In the genomic region with DNA sequence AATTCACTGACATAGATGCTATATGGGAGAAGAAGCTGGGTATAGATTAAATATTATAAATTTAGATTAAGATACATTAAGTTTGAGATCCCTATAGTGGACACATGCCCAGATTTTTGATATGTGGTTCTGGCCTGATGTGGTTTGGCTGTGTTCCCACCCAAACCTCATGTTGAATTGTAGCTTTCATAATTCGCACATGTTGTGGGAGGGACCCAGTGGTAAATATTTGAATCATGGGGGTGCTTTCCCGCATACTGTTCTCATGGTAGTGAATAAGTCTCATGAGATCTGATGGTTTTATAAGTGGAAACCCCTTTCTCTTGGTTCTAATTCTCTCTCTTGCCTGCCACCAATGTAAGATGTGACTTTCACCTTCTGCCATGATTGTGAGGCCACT, we compare ENCODE assay signal across 28 cellular contexts.
"Had no signal": no experiment of that assay in that cellular context is flagged by ENCODE, and none has a peak within 500 bp of the region (broad histone marks: within the 10 kb centered on the region; RNA-seq: fewer than 3 reads in every experiment).

No MANE protein-coding gene starts in this region.

- H3K36me3 Mint-ChIP-seq: activated CD4-positive, alpha-beta memory T cell treated with anti-CD3 and anti-CD28 coated beads for 36 hours; activated naive CD8-positive, alpha-beta T cell treated with anti-CD3 and anti-CD28 coated beads for 36 hours; memory B cell; neural progenitor cell had no signal

- ATAC-seq: gastrocnemius medialis, left colon, natural killer cell, T-helper 17 cell had no signal

- H3K9me3 Mint-ChIP-seq: activated CD4-positive, alpha-beta memory T cell treated with anti-CD3 and anti-CD28 coated beads for 36 hours; natural killer cell had no signal

- H3K4me3 ChIP-seq: adrenal gland, ascending aorta, gastrocnemius medialis, neural progenitor cell, right atrium auricular region, spleen, suprapubic skin, tibial nerve had no signal

- H3K36me3 ChIP-seq: adrenal gland, ascending aorta, brain microvascular endothelial cell, gastrocnemius medialis, neural progenitor cell, right atrium auricular region, spleen, suprapubic skin, tibial nerve had no signal

- H3K9ac ChIP-seq: neural progenitor cell had no signal

- H3K9me3 ChIP-seq: ascending aorta, gastrocnemius medialis, suprapubic skin, tibial nerve had no signal

- H3K27me3 ChIP-seq: adrenal gland, ascending aorta, brain microvascular endothelial cell, gastrocnemius medialis, neural progenitor cell, right atrium auricular region, spleen, suprapubic skin, tibial nerve had no signal

- H2AFZ ChIP-seq: neural progenitor cell had no signal

- H3K4me1 Mint-ChIP-seq: activated CD4-positive, alpha-beta T cell treated with anti-CD3 and anti-CD28 coated beads, Interleukin-2, amount 10 ng/mL, durations not matched to agents 24 days and 14 days; memory B cell; natural killer cell; neural progenitor cell; T-helper 17 cell had no signal

- H3K4me3 Mint-ChIP-seq: activated CD4-positive, alpha-beta memory T cell treated with anti-CD3 and anti-CD28 coated beads for 36 hours; activated CD4-positive, alpha-beta T cell treated with anti-CD3 and anti-CD28 coated beads, Interleukin-2, amount 10 ng/mL, durations not matched to agents 24 days and 14 days; activated naive CD4-positive, alpha-beta T cell treated with anti-CD3 and anti-CD28 coated beads for 36 hours; activated naive CD8-positive, alpha-beta T cell treated with anti-CD3 and anti-CD28 coated beads for 36 hours; activated T-helper 1 cell treated with anti-CD3 and anti-CD28 coated beads, Interleukin-12 subunit alpha, Interleukin-12 subunit beta, Interleukin-2, Interleukin-4 antibody, amounts not matched to agents 30 ng/mL and 10 ng/mL and 1 ng/mL, durations not matched to agents 14 hours and 24 hours and 36 hours; memory B cell; natural killer cell; neural progenitor cell; T-helper 17 cell had no signal

- H3K27me3 Mint-ChIP-seq: activated CD4-positive, alpha-beta memory T cell treated with anti-CD3 and anti-CD28 coated beads for 36 hours; activated CD4-positive, alpha-beta T cell treated with anti-CD3 and anti-CD28 coated beads, Interleukin-2, amount 10 ng/mL, durations not matched to agents 24 days and 14 days; activated naive CD8-positive, alpha-beta T cell treated with anti-CD3 and anti-CD28 coated beads for 36 hours; memory B cell; T-helper 17 cell had no signal

- H3K4me2 ChIP-seq: neural progenitor cell had no signal

- H3K27ac ChIP-seq: adrenal gland, ascending aorta, brain microvascular endothelial cell, gastrocnemius medialis, neural progenitor cell, right atrium auricular region, spleen, suprapubic skin, tibial nerve had no signal

- DNase-seq: activated CD4-positive, alpha-beta memory T cell treated with anti-CD3 and anti-CD28 coated beads for 36 hours; activated CD4-positive, alpha-beta T cell treated with anti-CD3 and anti-CD28 coated beads, Interleukin-2, amount 10 ng/mL, durations not matched to agents 24 days and 14 days; activated CD4-positive, CD25-positive, alpha-beta regulatory T cell treated with anti-CD3 and anti-CD28 coated beads, Interleukin-2, amount 50 U/mL, for 72 hours; activated CD8-positive, alpha-beta memory T cell treated with anti-CD3 and anti-CD28 coated beads, Interleukin-2, amount 50 U/mL, for 4 hours; activated effector memory CD4-positive, alpha-beta T cell treated with anti-CD3 and anti-CD28 coated beads, Interleukin-2, amount 50 U/mL, for 16 hours; activated naive CD4-positive, alpha-beta T cell treated with anti-CD3 and anti-CD28 coated beads for 36 hours; activated naive CD8-positive, alpha-beta T cell treated with anti-CD3 and anti-CD28 coated beads for 36 hours; activated T-cell treated with anti-CD3 and anti-CD28 coated beads, Interleukin-2, amount 50 U/mL, for 1 hour; adrenal gland; brain microvascular endothelial cell; caudate nucleus; gastrocnemius medialis; hippocampal formation; kidney; left colon; natural killer cell; occipital lobe; spleen; stimulated activated naive CD4-positive, alpha-beta T cell; T-helper 17 cell; T1000 had no signal

- H3K27ac Mint-ChIP-seq: activated CD4-positive, alpha-beta memory T cell treated with anti-CD3 and anti-CD28 coated beads for 36 hours; activated CD4-positive, alpha-beta T cell treated with anti-CD3 and anti-CD28 coated beads, Interleukin-2, amount 10 ng/mL, durations not matched to agents 24 days and 14 days; activated naive CD4-positive, alpha-beta T cell treated with anti-CD3 and anti-CD28 coated beads for 36 hours; activated naive CD8-positive, alpha-beta T cell treated with anti-CD3 and anti-CD28 coated beads for 36 hours; activated T-helper 1 cell treated with anti-CD3 and anti-CD28 coated beads, Interleukin-12 subunit alpha, Interleukin-12 subunit beta, Interleukin-2, Interleukin-4 antibody, amounts not matched to agents 30 ng/mL and 10 ng/mL and 1 ng/mL, durations not matched to agents 14 hours and 24 hours and 36 hours; memory B cell; natural killer cell; neural progenitor cell; T-helper 17 cell had no signal

- H3K4me1 ChIP-seq: adrenal gland, ascending aorta, gastrocnemius medialis, neural progenitor cell, right atrium auricular region, spleen, suprapubic skin, tibial nerve had no signal
